ENCODE assay signal across 1 cellular context in the genomic region with DNA sequence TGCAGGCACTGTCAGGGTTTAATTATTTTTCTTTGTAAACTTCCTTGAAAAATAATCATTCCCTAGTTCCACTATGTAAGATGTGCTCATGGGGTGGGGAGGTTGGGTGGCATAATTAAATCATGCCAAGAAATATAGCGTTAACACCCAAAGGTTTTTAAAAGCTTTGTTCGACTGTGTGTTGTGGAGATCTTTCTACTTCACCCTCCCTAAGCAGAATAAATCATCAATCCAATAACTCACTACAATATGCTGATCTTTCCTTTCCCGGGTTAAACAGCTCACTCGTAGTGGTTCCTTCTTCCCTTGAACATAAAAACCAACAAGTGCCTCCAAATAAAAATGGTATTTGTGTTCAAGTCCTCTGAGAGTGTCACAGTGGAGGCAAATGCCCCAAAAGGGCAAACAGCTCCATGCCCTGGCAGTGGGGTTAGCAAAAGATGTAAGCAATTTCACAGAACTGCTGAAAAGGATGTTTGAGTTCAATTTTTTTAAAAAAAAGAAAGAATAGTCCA.
TF ChIP-seq lines count a peak whose summit lies in the region.

No MANE protein-coding gene starts in this region.

TF ChIP-seq in H1, 55 proteins besides CTCF, POLR2A, EP300 and RAD21:
- TF ChIP-seq, protein P1, sequence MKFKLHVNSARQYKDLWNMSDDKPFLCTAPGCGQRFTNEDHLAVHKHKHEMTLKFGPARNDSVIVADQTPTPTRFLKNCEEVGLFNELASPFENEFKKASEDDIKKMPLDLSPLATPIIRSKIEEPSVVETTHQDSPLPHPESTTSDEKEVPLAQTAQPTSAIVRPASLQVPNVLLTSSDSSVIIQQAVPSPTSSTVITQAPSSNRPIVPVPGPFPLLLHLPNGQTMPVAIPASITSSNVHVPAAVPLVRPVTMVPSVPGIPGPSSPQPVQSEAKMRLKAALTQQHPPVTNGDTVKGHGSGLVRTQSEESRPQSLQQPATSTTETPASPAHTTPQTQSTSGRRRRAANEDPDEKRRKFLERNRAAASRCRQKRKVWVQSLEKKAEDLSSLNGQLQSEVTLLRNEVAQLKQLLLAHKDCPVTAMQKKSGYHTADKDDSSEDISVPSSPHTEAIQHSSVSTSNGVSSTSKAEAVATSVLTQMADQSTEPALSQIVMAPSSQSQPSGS (IDR thresholded peaks at IDR 0.05; ENCODE audit: low read length): no peak
- TF ChIP-seq CEBPB (IDR thresholded peaks at IDR 0.05; ENCODE audit: low read depth, low read length): no peak
- no peak for TF ChIP-seq PHF8 (conservative IDR thresholded peaks at IDR 0.05; ENCODE audit: low read depth, low read length)
- TF ChIP-seq SUZ12 (IDR thresholded peaks at IDR 0.05; ENCODE audit: low read length): no peak
- TF ChIP-seq TAF7 (optimal IDR thresholded peaks at IDR 0.05; ENCODE audit: borderline replicate concordance, low read depth, low read length): no peak
- no peak for TF ChIP-seq SRF (IDR thresholded peaks at IDR 0.05; ENCODE audit: low read depth, low read length)
